In the genomic region with DNA sequence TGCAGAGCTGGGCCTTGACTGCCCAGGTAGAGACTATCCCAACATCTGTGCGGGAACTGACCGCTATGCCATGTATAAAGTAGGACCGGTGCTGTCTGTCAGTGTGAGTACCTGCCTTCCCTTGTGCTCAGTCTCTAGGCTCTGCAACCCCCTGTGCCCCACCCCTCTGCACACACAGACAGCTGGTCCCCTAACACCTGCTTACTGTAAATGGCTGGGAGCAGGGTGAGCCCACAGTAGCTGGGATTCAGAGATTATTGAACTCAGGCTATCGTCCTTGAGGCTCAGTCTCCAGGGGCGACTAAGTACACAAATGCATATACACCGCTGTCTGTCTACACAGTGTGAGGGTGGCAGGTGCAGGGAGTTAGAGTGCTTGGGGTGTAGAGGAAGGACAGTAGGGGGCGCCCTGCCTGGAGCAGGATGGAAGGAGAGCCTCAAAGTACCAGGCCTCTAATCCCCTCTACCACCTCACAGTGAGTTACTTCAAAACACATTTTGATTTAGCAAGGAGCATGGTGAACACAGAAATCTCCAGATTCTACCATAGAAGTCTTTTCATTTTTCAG, we compare ENCODE assay signal across 11 cellular contexts. TPM values are rescaled to one million over a fixed set of nuclear protein-coding genes. Genes with fewer than 3 reads are reported as not detected.
DNase-seq lines count a peak whose midpoint lies in the region; ATAC-seq, FAIRE-seq and TF ChIP-seq lines count a peak whose summit lies in the region.
"Had no signal": no experiment of that assay in that cellular context is flagged by ENCODE, and none has a peak within 500 bp of the region (broad histone marks: within the 10 kb centered on the region; RNA-seq: fewer than 3 reads in every experiment).

No MANE protein-coding gene starts in this region.

- peaks cover 23 to 47% (median 42%) of the 10 kb centered on the region in 4 donors for H3K4me1 Mint-ChIP-seq in naive thymus-derived CD8-positive, alpha-beta T cell

- POLR2A ChIA-PET in GM12878 (lab: Charles Lee), result interaction anchor here (1.1 kb wide), 1 partner anchor 15 kb away, joined by 3 read pairs; no protein-coding TSS in a partner anchor
- POLR2A ChIA-PET in naive thymus-derived CD8-positive, alpha-beta T cell (lab: Charles Lee), result interaction anchor here (2.6 kb wide), 1 partner anchor 13 kb away, joined by 13 read pairs; a partner anchor contains a TSS

- H3K4me2 ChIP-seq in DND-41 (ENCODE audit: insufficient read depth, low read length), result no peak overlapping the region
- no peak overlapping the region for H3K4me2 ChIP-seq in GM12878 (ENCODE audit: control insufficient read depth, insufficient read depth)

- no peak overlapping the region for H3K27ac ChIP-seq in DND-41 (ENCODE audit: low read length)
- H3K27ac ChIP-seq in GM12878 (ENCODE audit: control insufficient read depth, insufficient read depth), result no peak overlapping the region
- H3K27ac ChIP-seq: SJSA1 had no signal

- peak; percentile 36 for TF ChIP-seq CTCF in DND-41 (IDR thresholded peaks at IDR 0.05; ENCODE audit: borderline replicate concordance, extremely low read depth, low read length, poor library complexity, severe bottlenecking)
- TF ChIP-seq CTCF in GM12878 (IDR thresholded peaks at IDR 0.05 in 2 of 3, conservative IDR thresholded peaks at IDR 0.05 in 1 of 3; ENCODE audit: control insufficient read depth in 2 of 3, extremely low read depth in 1 of 3, insufficient read depth in 1 of 3, low read depth in 3 of 3, low read length in 3 of 3), result peak in 2 of 3 experiments; percentile 6 to 37; a peak in 2 of 6 replicates

- H3K36me3 ChIP-seq in DND-41 (ENCODE audit: insufficient read depth, low read length), result no peaks in the 10 kb centered on the region
- H3K36me3 ChIP-seq in GM12878 (ENCODE audit: control insufficient read depth in 2 of 2, insufficient read depth in 2 of 2, low read length in 1 of 2), result no peaks in the 10 kb centered on the region

- no peak for TF ChIP-seq RAD21 in GM12878 (IDR thresholded peaks at IDR 0.05; ENCODE audit: insufficient read depth, low read depth, low read length)

- DNase-seq in DND-41, result no peak
- peak; percentile 15 for DNase-seq in NCI-H1092 (lab: John Stamatoyannopoulos, UW)
- DNase-seq in GM12878 (ENCODE audit: low read depth, low spot score), result no peak
- no peak for DNase-seq in naive thymus-derived CD8-positive, alpha-beta T cell
- no peak for DNase-seq in NCI-H2171 (lab: John Stamatoyannopoulos, UW)
- DNase-seq in SIG-M5 (lab: John Stamatoyannopoulos, UW), result no peak
- no peak for DNase-seq in KBM-7
- DNase-seq: amniotic stem cell, kidney had no signal

- in situ Hi-C loops in GM12878 (cut with MboI), result no loop called here
- in situ Hi-C loops in KBM-7 (cut with MboI; ENCODE audit: low pct_unique_long_range_greater_than_20kb, low sequenced_read_pairs), result no loop called here

- H3K27ac Mint-ChIP-seq in naive thymus-derived CD8-positive, alpha-beta T cell, result peak overlapping the region; percentile 23 to 85 (median 66)

- no peaks in the 10 kb centered on the region for H3K79me2 ChIP-seq in DND-41 (ENCODE audit: insufficient read depth, low read length)
- no peaks in the 10 kb centered on the region for H3K79me2 ChIP-seq in GM12878 (ENCODE audit: control insufficient read depth, insufficient read depth, low read length)

- H3K9ac ChIP-seq in DND-41 (ENCODE audit: low read depth, low read length) (no peak overlapping the region), GM12878 (ENCODE audit: control insufficient read depth, insufficient read depth, low read length) (no peak overlapping the region)

- no peak for TF ChIP-seq POLR2A in GM12878 (IDR thresholded peaks at IDR 0.05; ENCODE audit: low read depth, low read length)

- no TSS peak for BruUV-seq in GM12878 (replicated peaks; lab: Mats Ljungman, UMichigan)

- SMC1A ChIA-PET in GM12878 (lab: Charles Lee; ENCODE audit: uncharacterized antibody, unreplicated experiment), result interaction anchor here (0.7 to 1.3 kb wide), 3 partner anchors 8 to 110 kb away, joined by 3 read pairs; no protein-coding TSS in a partner anchor

- FAIRE-seq in GM12878 (lab: Jason Lieb, UNC), result no peak
- FAIRE-seq: kidney had no signal

- intact Hi-C loops in GM12878 (cut with micrococcal nuclease; ENCODE audit: unreplicated experiment), result no loop called here

- H3K4me1 ChIP-seq in DND-41 (ENCODE audit: insufficient read depth, low read length) (no peaks in the 10 kb centered on the region), GM12878 (ENCODE audit: control insufficient read depth, insufficient read depth, low read length) (no peaks in the 10 kb centered on the region)

- H3K4me3 Mint-ChIP-seq in naive thymus-derived CD8-positive, alpha-beta T cell, result no peak overlapping the region

- no peak for ATAC-seq in DND-41 (ENCODE audit: insufficient read depth, low read depth)
- ATAC-seq in GM12878, result peak; percentile 41
- no peak for ATAC-seq in naive thymus-derived CD8-positive, alpha-beta T cell
- no peak for ATAC-seq in HG03280 (IDR thresholded peaks at IDR 0.05; ENCODE audit: unreplicated experiment)

- H4K20me1 ChIP-seq in DND-41 (ENCODE audit: insufficient read depth, low read length), result no peaks in the 10 kb centered on the region; the same call in 1 of the 2 replicates
- H4K20me1 ChIP-seq in GM12878 (ENCODE audit: control insufficient read depth, insufficient read depth), result no peaks in the 10 kb centered on the region

- H3K4me3 ChIP-seq in DND-41 (ENCODE audit: low read depth in 1 of 2, low read length in 2 of 2) (no peak overlapping the region), GM12878 (no peak overlapping the region)
- H3K4me3 ChIP-seq: SJSA1 had no signal

- no peaks in the 10 kb centered on the region for H3K9me3 Mint-ChIP-seq in naive thymus-derived CD8-positive, alpha-beta T cell

- H3K36me3 Mint-ChIP-seq in naive thymus-derived CD8-positive, alpha-beta T cell, result peaks cover 7 to 84% (median 38%) of the 10 kb centered on the region in 3 donors

- H3K9me3 ChIP-seq in DND-41 (ENCODE audit: insufficient read depth, low read length, severe bottlenecking), result no peaks in the 10 kb centered on the region
- H3K9me3 ChIP-seq in GM12878 (replicated peaks; ENCODE audit: control insufficient read depth, insufficient read depth, low read length), result no peaks in the 10 kb centered on the region
- H3K9me3 ChIP-seq: SJSA1 had no signal

- CTCF ChIA-PET in GM12878 (lab: Yijun Ruan, JAX), result interaction anchor here (0.9 to 11.4 kb wide), 9 partner anchors 8 to 186 kb away, joined by 3 to 210 read pairs (median 4); no protein-coding TSS in a partner anchor

- H3K27me3 Mint-ChIP-seq in naive thymus-derived CD8-positive, alpha-beta T cell, result no peaks in the 10 kb centered on the region

- H3K27me3 ChIP-seq in DND-41 (ENCODE audit: insufficient read depth, low read length, poor library complexity), result no peaks in the 10 kb centered on the region
- H3K27me3 ChIP-seq in GM12878 (replicated peaks in 1 of 2; ENCODE audit: control insufficient read depth in 2 of 2, insufficient read depth in 2 of 2, low read length in 1 of 2), result no peaks in the 10 kb centered on the region
- H3K27me3 ChIP-seq: SJSA1 had no signal

- no peak for TF ChIP-seq EP300 in GM12878 (IDR thresholded peaks at IDR 0.05; ENCODE audit: borderline replicate concordance in 1 of 2, control insufficient read depth in 1 of 2, low read depth in 2 of 2, low read length in 2 of 2)

- no peak overlapping the region for H2AFZ ChIP-seq in DND-41 (ENCODE audit: low read depth, low read length)
- no peak overlapping the region for H2AFZ ChIP-seq in GM12878 (ENCODE audit: control insufficient read depth, low read depth, low read length)

- WGBS in GM12878 (ENCODE audit: insufficient coverage, insufficient replicate concordance, low lambda C conversion rate, missing lambda C conversion rate), result 77% methylated on average over 7 of the region's 7 CpGs

- RAD21 ChIA-PET in GM12878 (lab: Charles Lee; ENCODE audit: unreplicated experiment), result interaction anchor here (1.0 kb wide), 1 partner anchor 17 kb away, joined by 3 read pairs; no protein-coding TSS in a partner anchor

TF ChIP-seq in GM12878, 131 proteins besides CTCF, POLR2A, EP300 and RAD21:
- no peak for TF ChIP-seq YBX1 (IDR thresholded peaks at IDR 0.05)
- TF ChIP-seq SMC3 (IDR thresholded peaks at IDR 0.05; ENCODE audit: borderline replicate concordance, low read length), result 0 out of 2 replicates have a peak, but pooled peaks have one; percentile 9

RNA-seq across cellular contexts. Expression of a gene that starts 12.9 kb away (rescaled TPM):
- total RNA-seq in GM12878 (2013; cell fraction: nucleolus; rRNA removed), result 10.6 and 10.8 TPM in 2 replicates
- total RNA-seq in GM12878 (2014; rRNA removed), result 4.7 and 5.1 TPM in 2 replicates
- total RNA-seq in GM12878 (2014; rRNA removed; fragmentation: Illumina TruSeq; extraction: Trizol), result 2.5 and 2.9 TPM in 2 replicates
- 6.2 and 6.3 TPM in 2 replicates for total RNA-seq in GM12878 (2021)
- polyA plus RNA-seq in GM12878 (2011; ENCODE audit: low read depth), result 5.1 TPM
- polyA plus RNA-seq in GM12878 (2011; rRNA removed), result 3.4 and 4.6 TPM in 2 replicates
- polyA plus RNA-seq in GM12878 (2011; cell fraction: cytosol; rRNA removed), result 4.9 and 5.9 TPM in 2 replicates
- polyA plus RNA-seq in GM12878 (2011; cell fraction: nucleus; rRNA removed), result 10.2 and 12.9 TPM in 2 replicates
- 7.9 and 8.5 TPM in 2 replicates for polyA plus RNA-seq in GM12878 (2012)
- 2.6 and 3.5 TPM in 2 replicates for polyA plus RNA-seq in GM12878 (2014; fragmentation: Illumina TruSeq; extraction: Trizol)
- 1 to 10 TPM in 1 of 2 experiments, under 1 TPM in 1; 0.93 to 3.8 TPM for polyA plus RNA-seq in GM12878 (2014; fragmentation: Nextera tagmentation; extraction: Ambion mirVana)
- 7.9 and 9.4 TPM in 2 replicates for polyA plus RNA-seq in GM12878 (2014; rRNA removed)
- polyA plus RNA-seq in GM12878 (2016; fragmentation: Nextera tagmentation; extraction: Ambion mirVana), result 1 to 10 TPM; 3.1 to 3.9 TPM
- polyA minus RNA-seq in GM12878 (2011; rRNA and poly(A)+ RNA removed), result 2.6 and 4.6 TPM in 2 replicates
- polyA minus RNA-seq in GM12878 (2011; cell fraction: cytosol; rRNA and poly(A)+ RNA removed), result 3.7 and 4.4 TPM in 2 replicates
- 3.5 and 4.6 TPM in 2 replicates for polyA minus RNA-seq in GM12878 (2011; cell fraction: nucleus; rRNA and poly(A)+ RNA removed)
- total RNA-seq in naive thymus-derived CD8-positive, alpha-beta T cell, result 10 to 100 TPM; 37.2 to 38.0 TPM
- polyA plus RNA-seq in naive thymus-derived CD8-positive, alpha-beta T cell, result 10 to 100 TPM; 67.3 to 68.7 (median 68.6) TPM
